ENCODE assay signal across 10 cellular contexts in genomic region chr7:20199015-20199737, GRCh38. TPM values are rescaled to one million over a fixed set of nuclear protein-coding genes. Genes with fewer than 3 reads are reported as not detected.
DNase-seq lines count a peak whose midpoint lies in the region; ATAC-seq and TF ChIP-seq lines count a peak whose summit lies in the region.
"Had no signal": no experiment of that assay in that cellular context is flagged by ENCODE, and none has a peak within 500 bp of the region (broad histone marks: within the 10 kb centered on the region; RNA-seq: fewer than 3 reads in every experiment).

No MANE protein-coding gene starts in this region.

- H3K9me3 ChIP-seq in BLaER1 (no peaks in the 10 kb centered on the region), lung (ENCODE audit: control insufficient read depth in 2 of 2, insufficient read depth in 1 of 2, low read length in 1 of 2) (no peaks in the 10 kb centered on the region)
- H3K9me3 ChIP-seq: thoracic aorta had no signal

- no peak overlapping the region for H3K9ac ChIP-seq in BLaER1

- H3K9me3 Mint-ChIP-seq in activated naive CD8-positive, alpha-beta T cell treated with anti-CD3 and anti-CD28 coated beads, Interleukin-2, amount 50 U/mL, for 24 hours = no peaks in the 10 kb centered on the region

- H3K4me1 Mint-ChIP-seq in activated naive CD8-positive, alpha-beta T cell treated with anti-CD3 and anti-CD28 coated beads, Interleukin-2, amount 50 U/mL, for 24 hours = peaks cover 13% of the 10 kb centered on the region

- DNase-seq in NCI-H2107 (lab: John Stamatoyannopoulos, UW) (peak; percentile 30), lung (ENCODE audit: low spot score) (peak; percentile 74), T1000 (lab: John Stamatoyannopoulos, UW) (no peak)
- peak; percentile 11 for DNase-seq in activated naive CD8-positive, alpha-beta T cell treated with anti-CD3 and anti-CD28 coated beads, Interleukin-2, amount 50 U/mL, for 24 hours
- no peak for DNase-seq in activated effector memory CD4-positive, alpha-beta T cell treated with Interleukin-2 at 50 U/mL for 16 hours

- 54 to 62% methylated on average over 2 of the region's 2 CpGs for WGBS in lung, 2 donors

- no peak overlapping the region for H3K4me3 ChIP-seq in BLaER1
- H3K4me3 ChIP-seq in lung = no peak overlapping the region
- H3K4me3 ChIP-seq: thoracic aorta had no signal

- H3K27ac ChIP-seq in BLaER1 (no peak overlapping the region), lung (ENCODE audit: low read depth in 1 of 2, low read length in 1 of 2) (no peak overlapping the region)
- H3K27ac ChIP-seq: thoracic aorta had no signal

- H3K27me3 Mint-ChIP-seq in activated naive CD8-positive, alpha-beta T cell treated with anti-CD3 and anti-CD28 coated beads, Interleukin-2, amount 50 U/mL, for 24 hours = no peaks in the 10 kb centered on the region

- H3K4me1 ChIP-seq in BLaER1 (peaks cover 15% of the 10 kb centered on the region), lung (ENCODE audit: control insufficient read depth in 2 of 2, insufficient read depth in 2 of 2, low read length in 2 of 2) (peaks cover 0 to 3% of the 10 kb centered on the region in 2 donors)

- H3K36me3 ChIP-seq in BLaER1 = no peaks in the 10 kb centered on the region
- no peaks in the 10 kb centered on the region for H3K36me3 ChIP-seq in lung (ENCODE audit: control insufficient read depth in 2 of 2, insufficient read depth in 2 of 2, low read length in 2 of 2)
- H3K36me3 ChIP-seq: thoracic aorta had no signal

- no peaks in the 10 kb centered on the region for H4K20me1 ChIP-seq in BLaER1

- TF ChIP-seq CTCF in lung (IDR thresholded peaks at IDR 0.05; ENCODE audit: control extremely low read depth, extremely low read depth) = no peak

- H3K27me3 ChIP-seq in BLaER1 (no peaks in the 10 kb centered on the region), lung (ENCODE audit: control insufficient read depth, insufficient read depth) (no peaks in the 10 kb centered on the region)

- peak overlapping the region; percentile 19 for H3K27ac Mint-ChIP-seq in activated naive CD8-positive, alpha-beta T cell treated with anti-CD3 and anti-CD28 coated beads, Interleukin-2, amount 50 U/mL, for 24 hours

- no peak overlapping the region for H3K4me3 Mint-ChIP-seq in activated naive CD8-positive, alpha-beta T cell treated with anti-CD3 and anti-CD28 coated beads, Interleukin-2, amount 50 U/mL, for 24 hours

- peak; percentile 93 for ATAC-seq in GM18907 (IDR thresholded peaks at IDR 0.05; ENCODE audit: unreplicated experiment)
- peak; percentile 74 for ATAC-seq in HG03064 (IDR thresholded peaks at IDR 0.05; ENCODE audit: low read depth, unreplicated experiment)
- ATAC-seq in activated naive CD8-positive, alpha-beta T cell treated with anti-CD3 and anti-CD28 coated beads, Interleukin-2, amount 50 U/mL, for 24 hours = peak; percentile 43
- peak; percentile 78 for ATAC-seq in lung (ENCODE audit: insufficient read depth, low FRiP score)

- no peaks in the 10 kb centered on the region for H3K36me3 Mint-ChIP-seq in activated naive CD8-positive, alpha-beta T cell treated with anti-CD3 and anti-CD28 coated beads, Interleukin-2, amount 50 U/mL, for 24 hours (ENCODE audit: low read depth)

- peak overlapping the region; percentile 27 for H3K4me2 ChIP-seq in BLaER1

RNA-seq across cellular contexts. Expression of gene MACC1, which starts 18.0 kb away (rescaled TPM):
- 10 to 100 TPM; 25.0 to 45.2 TPM for total RNA-seq in lung
- 1 to 10 TPM; 2.8 to 4.4 TPM for polyA plus RNA-seq in lung
- total RNA-seq: glomerular endothelial cell had no signal

Comparison
In these comparisons a context has a peak if more than half of its experiments do, and no peak if none do; other contexts are left out.
1. ATAC-seq: peak in every context shown above with its lines; median percentile 93 in GM18907; 78 in lung; 74 in HG03064; 43 in activated naive CD8-positive, alpha-beta T cell treated with anti-CD3 and anti-CD28 coated beads, Interleukin-2, amount 50 U/mL, for 24 hours.
2. DNase-seq: peak in NCI-H2107 (single experiment), activated naive CD8-positive, alpha-beta T cell treated with anti-CD3 and anti-CD28 coated beads, Interleukin-2, amount 50 U/mL, for 24 hours (single experiment) and lung (single experiment); none in activated effector memory CD4-positive, alpha-beta T cell treated with Interleukin-2 at 50 U/mL for 16 hours (single experiment) and T1000 (single experiment).